ENCODE assay signal across 15 cellular contexts in genomic region chr12:53505555-53506449, GRCh38. TPM values are rescaled to one million over a fixed set of nuclear protein-coding genes. Genes with fewer than 3 reads are reported as not detected.
A peak's percentile ranks its signal among the peaks of the same experiment; 100 is the strongest.
DNase-seq lines count a peak whose midpoint lies in the region; TF ChIP-seq lines count a peak whose summit lies in the region.
"Had no signal": no experiment of that assay in that cellular context is flagged by ENCODE, and none has a peak within 500 bp of the region (broad histone marks: within the 10 kb centered on the region; RNA-seq: fewer than 3 reads in every experiment).

No MANE protein-coding gene starts in this region.

- intact Hi-C loops in esophagus muscularis mucosa (cut with DNase I), result loop anchor here (5.0 kb wide), 2 partner anchors 54 to 154 kb away; partner anchors contain the start of gene PCBP2

- DNase-seq in activated effector memory CD4-positive, alpha-beta T cell treated with anti-CD3 and anti-CD28 coated beads, Interleukin-2, amount 50 U/mL, for 16 hours, result peak; percentile 57
- no peak for DNase-seq in activated effector memory CD4-positive, alpha-beta T cell treated with Interleukin-2 at 50 U/mL for 16 hours
- DNase-seq in astrocyte of the hippocampus (ENCODE audit: low read depth, low spot score), result peak; percentile 65
- DNase-seq in myocyte (ENCODE audit: low read depth), result peak; percentile 55
- no peak for DNase-seq in type B pancreatic cell (ENCODE audit: extremely low spot score, unreplicated experiment)
- DNase-seq in esophagus muscularis mucosa (ENCODE audit: extremely low spot score), result no peak
- DNase-seq in occipital lobe (lab: John Stamatoyannopoulos, UW), result no peak
- no peak for DNase-seq in DMS53 (lab: John Stamatoyannopoulos, UW)
- DNase-seq: activated CD4-positive, alpha-beta T cell treated with anti-CD3 and anti-CD28 coated beads for 48 hours; left ventricle myocardium superior; NCI-H1417; small intestine; T-helper 1 cell had no signal

- H3K4me1 ChIP-seq in esophagus muscularis mucosa, result peaks cover 19 to 48% (median 31%) of the 10 kb centered on the region in 4 donors

- H3K27ac ChIP-seq in esophagus muscularis mucosa (replicated peaks in 1 of 4), result peak overlapping the region in 2 of 4 donors; percentile 20 to 23

- 81% methylated on average over 15 of the region's 19 CpGs for WGBS in esophagus muscularis mucosa

- no peaks in the 10 kb centered on the region for H3K9me3 ChIP-seq in esophagus muscularis mucosa

- no peaks in the 10 kb centered on the region for H3K27me3 Mint-ChIP-seq in type B pancreatic cell

- H3K27ac Mint-ChIP-seq in type B pancreatic cell, result peak overlapping the region; percentile 48
- H3K27ac Mint-ChIP-seq: activated T-helper 2 cell treated with anti-CD3 and anti-CD28 coated beads, Interferon-gamma antibody, Interleukin-2, Interleukin-4, amounts not matched to agents 10 μg/mL and 5 μg/mL and 100 μg/mL, durations not matched to agents 14 hours and 24 hours and 36 hours had no signal

- TF ChIP-seq CTCF in type B pancreatic cell (conservative IDR thresholded peaks at IDR 0.05), result no peak
- TF ChIP-seq CTCF in esophagus muscularis mucosa (IDR thresholded peaks at IDR 0.05), result no peak

- no peak for TF ChIP-seq EP300 in esophagus muscularis mucosa (IDR thresholded peaks at IDR 0.05)

- TF ChIP-seq POLR2A in esophagus muscularis mucosa (IDR thresholded peaks at IDR 0.05; ENCODE audit: low read depth), result no peak

- H3K27me3 ChIP-seq in esophagus muscularis mucosa, result no peaks in the 10 kb centered on the region

- H3K36me3 Mint-ChIP-seq in type B pancreatic cell, result no peaks in the 10 kb centered on the region

- no peak overlapping the region for H3K4me3 ChIP-seq in esophagus muscularis mucosa

- H3K9me3 Mint-ChIP-seq in type B pancreatic cell, result no peaks in the 10 kb centered on the region
- H3K9me3 Mint-ChIP-seq: activated T-helper 2 cell treated with anti-CD3 and anti-CD28 coated beads, Interferon-gamma antibody, Interleukin-2, Interleukin-4, amounts not matched to agents 10 μg/mL and 5 μg/mL and 100 μg/mL, durations not matched to agents 14 hours and 24 hours and 36 hours had no signal

- no peak overlapping the region for H3K4me3 Mint-ChIP-seq in type B pancreatic cell

- H3K36me3 ChIP-seq in esophagus muscularis mucosa, result peaks cover 8 to 65% (median 42%) of the 10 kb centered on the region in 4 donors

- H3K4me1 Mint-ChIP-seq in type B pancreatic cell (ENCODE audit: unreplicated experiment), result peaks cover 11% of the 10 kb centered on the region

RNA-seq across cellular contexts. Expression of gene NPFF, which starts 1.5 kb away (rescaled TPM):
- not detected in 2 replicates for total RNA-seq in myocyte
- polyA plus RNA-seq in myocyte (2012), result not detected
- not detected in 2 replicates for total RNA-seq in type B pancreatic cell (ENCODE audit: low replicate concordance)
- not detected for total RNA-seq in esophagus muscularis mucosa
- total RNA-seq in occipital lobe, result not detected
- total RNA-seq: activated T-helper 2 cell treated with anti-CD3 and anti-CD28 coated beads, Interferon-gamma antibody, Interleukin-2, Interleukin-4, amounts not matched to agents 10 μg/mL and 5 μg/mL and 100 μg/mL, durations not matched to agents 14 hours and 24 hours and 36 hours; endothelial cell of umbilical vein; left ventricle myocardium superior had no signal
- polyA plus RNA-seq: endothelial cell of umbilical vein had no signal

RNA-seq across cellular contexts. Expression of gene TARBP2, which starts 4.7 kb away (rescaled TPM):
- 23.7 and 30.0 TPM in 2 replicates for total RNA-seq in myocyte
- polyA plus RNA-seq in myocyte (2012), result 27.8 TPM
- total RNA-seq in type B pancreatic cell (ENCODE audit: low replicate concordance), result 46.4 and 52.3 TPM in 2 replicates
- 10 to 100 TPM; 12.7 to 16.6 (median 12.9) TPM for total RNA-seq in esophagus muscularis mucosa
- total RNA-seq in occipital lobe, result 28.1 TPM

RNA-seq across cellular contexts. Expression of gene MAP3K12, which starts 6.5 kb away (rescaled TPM):
- total RNA-seq in myocyte, result 17.0 and 25.5 TPM in 2 replicates
- 20.6 TPM for polyA plus RNA-seq in myocyte (2012)
- 10.6 and 31.6 TPM in 2 replicates for total RNA-seq in type B pancreatic cell (ENCODE audit: low replicate concordance)
- 10 to 100 TPM; 12.6 to 20.1 (median 18.9) TPM for total RNA-seq in esophagus muscularis mucosa
- total RNA-seq in occipital lobe, result 30.9 TPM

RNA-seq across cellular contexts. Expression of gene PCBP2, which starts 53.9 kb away (rescaled TPM):
- total RNA-seq in myocyte, result 141 and 158 TPM in 2 replicates
- 670 TPM for polyA plus RNA-seq in myocyte (2012)
- 825 and 1,222 TPM in 2 replicates for total RNA-seq in type B pancreatic cell (ENCODE audit: low replicate concordance)
- 100 to 1,000 TPM; 275 to 374 (median 365) TPM for total RNA-seq in esophagus muscularis mucosa
- 181 TPM for total RNA-seq in occipital lobe

Comparison
In these comparisons a context has a peak if more than half of its experiments do, and no peak if none do; other contexts are left out.
1. DNase-seq: peak in activated effector memory CD4-positive, alpha-beta T cell treated with anti-CD3 and anti-CD28 coated beads, Interleukin-2, amount 50 U/mL, for 16 hours (single experiment), astrocyte of the hippocampus (single experiment) and myocyte (single experiment); none in activated effector memory CD4-positive, alpha-beta T cell treated with Interleukin-2 at 50 U/mL for 16 hours (single experiment), type B pancreatic cell (single experiment), esophagus muscularis mucosa (single experiment), occipital lobe (single experiment) and DMS53 (single experiment).